ENCODE assay signal across 8 cellular contexts in genomic region chr15:70466895-70467529, GRCh38.
DNase-seq lines count a peak whose midpoint lies in the region; ATAC-seq and TF ChIP-seq lines count a peak whose summit lies in the region.

No MANE protein-coding gene starts in this region.

- no peaks in the 10 kb centered on the region for H3K27me3 ChIP-seq in effector memory CD4-positive, alpha-beta T cell (replicated peaks; ENCODE audit: control insufficient read depth, insufficient read depth, low read length, poor library complexity, severe bottlenecking)

- H3K9me3 Mint-ChIP-seq in natural killer cell = no peaks in the 10 kb centered on the region

- H3K27ac ChIP-seq in C4-2B = no peak overlapping the region
- no peak overlapping the region for H3K27ac ChIP-seq in effector memory CD4-positive, alpha-beta T cell (ENCODE audit: insufficient read depth, low read length, poor library complexity, severe bottlenecking)

- TF ChIP-seq CTCF in C4-2B (conservative IDR thresholded peaks at IDR 0.05) = peak; percentile 85
- peak; percentile 41 for TF ChIP-seq CTCF in natural killer cell (IDR thresholded peaks at IDR 0.05)

- no peak overlapping the region for H3K27ac Mint-ChIP-seq in natural killer cell

- H3K4me3 ChIP-seq in effector memory CD4-positive, alpha-beta T cell (ENCODE audit: insufficient read depth, low read depth, low read length, poor library complexity, severe bottlenecking) = no peak overlapping the region

- no peaks in the 10 kb centered on the region for H3K4me1 ChIP-seq in effector memory CD4-positive, alpha-beta T cell (ENCODE audit: control insufficient read depth, insufficient read depth, low read length, poor library complexity, severe bottlenecking)

- intact Hi-C loops in natural killer cell (cut with micrococcal nuclease) = no loop called here

- peaks cover 47 to 70% of the 10 kb centered on the region in 2 donors for H3K27me3 Mint-ChIP-seq in natural killer cell (ENCODE audit: low read depth in 2 of 2)

- peaks cover 0 to 17% of the 10 kb centered on the region in 2 donors for H3K4me1 Mint-ChIP-seq in natural killer cell

- no peak overlapping the region for H3K4me3 Mint-ChIP-seq in natural killer cell

- DNase-seq in NCI-H2196 (lab: John Stamatoyannopoulos, UW; ENCODE audit: unreplicated experiment) = peak; percentile 41
- DNase-seq in activated CD4-positive, alpha-beta T cell treated with anti-CD3 and anti-CD28 coated beads for 4 hours = peak; percentile 45 to 50
- DNase-seq in erythroblast (lab: John Stamatoyannopoulos, UW) = peak; percentile 62 to 63
- no peak for DNase-seq in natural killer cell
- DNase-seq in effector memory CD4-positive, alpha-beta T cell = no peak

- no peak for TF ChIP-seq POLR2A in erythroblast (IDR thresholded peaks at IDR 0.05; ENCODE audit: low read length)

- no peaks in the 10 kb centered on the region for H3K9me3 ChIP-seq in effector memory CD4-positive, alpha-beta T cell (ENCODE audit: control insufficient read depth, low read length)

- H3K36me3 ChIP-seq in effector memory CD4-positive, alpha-beta T cell (ENCODE audit: control insufficient read depth, insufficient read depth, low read length) = no peaks in the 10 kb centered on the region

- no peaks in the 10 kb centered on the region for H3K36me3 Mint-ChIP-seq in natural killer cell

- peak; percentile 41 for ATAC-seq in GM18519 (IDR thresholded peaks at IDR 0.05; ENCODE audit: low FRiP score, unreplicated experiment)
- peak; percentile 41 to 82 (median 76) for ATAC-seq in natural killer cell
- no peak for ATAC-seq in HG02885 (IDR thresholded peaks at IDR 0.05; ENCODE audit: poor library complexity, unreplicated experiment)

Comparison
In these comparisons a context has a peak if more than half of its experiments do, and no peak if none do; other contexts are left out.
1. DNase-seq: peak in NCI-H2196 (single experiment), activated CD4-positive, alpha-beta T cell treated with anti-CD3 and anti-CD28 coated beads for 4 hours (2 of 2) and erythroblast (2 of 2); none in natural killer cell (single experiment) and effector memory CD4-positive, alpha-beta T cell (0 of 3).